In genomic region chr13:52012512-52012836, GRCh38 we compare ENCODE assay signal across 8 cellular contexts. TPM values are rescaled to one million over a fixed set of nuclear protein-coding genes. Genes with fewer than 3 reads are reported as not detected.
DNase-seq lines count a peak whose midpoint lies in the region; ATAC-seq and TF ChIP-seq lines count a peak whose summit lies in the region.

No MANE protein-coding gene starts in this region.

- H3K27me3 Mint-ChIP-seq in MCF 10A (ENCODE audit: insufficient read depth, unreplicated experiment) = no peaks in the 10 kb centered on the region

- peaks cover 8% of the 10 kb centered on the region for H3K4me1 Mint-ChIP-seq in MCF 10A (ENCODE audit: insufficient read depth, unreplicated experiment)

- TSS peak; percentile 69 for BruUV-seq in MCF 10A (replicated peaks; lab: Mats Ljungman, UMichigan)

- peak overlapping the region; percentile 81 to 85 for H3K9ac ChIP-seq in mucosa of rectum (ENCODE audit: low read depth in 1 of 2, low read length in 2 of 2)

- peak overlapping the region; percentile 31 for H3K27ac ChIP-seq in AG04450 (ENCODE audit: low read depth, low read length)
- H3K27ac ChIP-seq in mucosa of rectum (ENCODE audit: low read depth in 2 of 2, low read length in 2 of 2) = peak overlapping the region; percentile 34 to 52

- DNase-seq in AG04450 (ENCODE audit: low read depth, low spot score) (no peak), MCF 10A (ENCODE audit: unreplicated experiment) (no peak), SHP77 (lab: John Stamatoyannopoulos, UW) (no peak), left lobe of liver (ENCODE audit: low spot score) (no peak), OCI-M2 (lab: John Stamatoyannopoulos, UW; ENCODE audit: unreplicated experiment) (no peak)

- H3K9me3 ChIP-seq in AG04450 (ENCODE audit: control insufficient read depth, insufficient read depth, low read length) (peaks cover 3% of the 10 kb centered on the region; the same call in 1 of the 2 replicates), mucosa of rectum (ENCODE audit: control insufficient read depth in 2 of 2, low read length in 2 of 2) (no peaks in the 10 kb centered on the region)

- H3K36me3 ChIP-seq in mucosa of rectum (ENCODE audit: control insufficient read depth in 2 of 2, insufficient read depth in 2 of 2, low read length in 2 of 2) = peaks cover 0 to under 1% of the 10 kb centered on the region in 2 donors

- H3K9me3 Mint-ChIP-seq in MCF 10A (ENCODE audit: unreplicated experiment) = no peaks in the 10 kb centered on the region

- H3K4me3 Mint-ChIP-seq in MCF 10A (ENCODE audit: unreplicated experiment) = peak overlapping the region; percentile 92

- H3K4me3 ChIP-seq in AG04450 (ENCODE audit: low read depth, low read length) (peak overlapping the region; percentile 98), mucosa of rectum (ENCODE audit: low read length in 2 of 2) (peak overlapping the region; percentile 87 to 94)

- no peak for TF ChIP-seq CTCF in AG04450 (IDR thresholded peaks at IDR 0.05; ENCODE audit: low read depth, low read length)
- TF ChIP-seq CTCF in MCF 10A (IDR thresholded peaks at IDR 0.05; ENCODE audit: unreplicated experiment) = no peak

- H3K27me3 ChIP-seq in AG04450 (ENCODE audit: control insufficient read depth, insufficient read depth, low read length) (peaks cover 17% of the 10 kb centered on the region), mucosa of rectum (ENCODE audit: control insufficient read depth in 2 of 2, insufficient read depth in 2 of 2, low read length in 2 of 2) (no peaks in the 10 kb centered on the region)

- ATAC-seq in HG03159 (IDR thresholded peaks at IDR 0.05; ENCODE audit: unreplicated experiment) (peak; percentile 1), HG03280 (IDR thresholded peaks at IDR 0.05; ENCODE audit: unreplicated experiment) (no peak), left lobe of liver (no peak)

- CTCF ChIA-PET in AG04450 (lab: Charles Lee) (interaction anchor here (0.8 to 2.6 kb wide), 4 partner anchors 11 to 726 kb away, joined by 3 to 11 read pairs (median 10); partner anchors contain the start of gene VPS36), MCF 10A (lab: Yijun Ruan, JAX) (interaction anchor here (0.6 to 1.4 kb wide), 7 partner anchors 10 to 182 kb away, joined by 3 to 5 read pairs (median 3); no protein-coding TSS in a partner anchor)

- H3K27ac Mint-ChIP-seq in MCF 10A (ENCODE audit: low read depth, unreplicated experiment) = peak overlapping the region; percentile 90

- intact Hi-C loops in MCF 10A (cut with micrococcal nuclease) = loop anchor here (5.0 kb wide), 1 partner anchor 600 kb away; no protein-coding TSS in a partner anchor

- POLR2A ChIA-PET in AG04450 (lab: Yijun Ruan, JAX) (interaction anchor here (0.6 kb wide), 1 partner anchor 640 kb away, joined by 3 read pairs; the partner anchor contains the start of gene SUGT1), MCF 10A (lab: Yijun Ruan, JAX) (interaction anchor here (0.5 to 1.9 kb wide), 24 partner anchors 8 to 641 kb away, joined by 3 to 13 read pairs (median 4); partner anchors contain the start of gene NEK3)

- peaks cover 16% of the 10 kb centered on the region for H3K36me3 Mint-ChIP-seq in MCF 10A (ENCODE audit: insufficient read depth, unreplicated experiment)

- H3K4me1 ChIP-seq in mucosa of rectum (ENCODE audit: control insufficient read depth in 2 of 2, insufficient read depth in 2 of 2, low read length in 2 of 2) = peaks cover 11 to 15% of the 10 kb centered on the region in 2 donors

RNA-seq across cellular contexts. Expression of gene ALG11, which starts 0.3 kb away (rescaled TPM):
- polyA plus RNA-seq in AG04450 (2011; rRNA removed) = 13.9 and 19.6 TPM in 2 replicates
- 15.3 and 28.2 TPM in 2 replicates for polyA minus RNA-seq in AG04450 (2011; rRNA and poly(A)+ RNA removed)
- 33.3 and 39.3 TPM in 2 replicates for total RNA-seq in MCF 10A (2022)
- total RNA-seq in left lobe of liver = 25.4 TPM

RNA-seq across cellular contexts. Expression of gene ATP7B, which starts 1.2 kb away (rescaled TPM):
- 1.6 and 1.8 TPM in 2 replicates for polyA plus RNA-seq in AG04450 (2011; rRNA removed)
- polyA minus RNA-seq in AG04450 (2011; rRNA and poly(A)+ RNA removed) = 2.3 and 2.9 TPM in 2 replicates
- 3.2 and 5.3 TPM in 2 replicates for total RNA-seq in MCF 10A (2022)
- total RNA-seq in left lobe of liver = 32.2 TPM

RNA-seq across cellular contexts. Expression of gene UTP14C, which starts 12.0 kb away (rescaled TPM):
- 13.2 and 18.0 TPM in 2 replicates for polyA plus RNA-seq in AG04450 (2011; rRNA removed)
- polyA minus RNA-seq in AG04450 (2011; rRNA and poly(A)+ RNA removed) = 9.4 and 13.9 TPM in 2 replicates
- total RNA-seq in MCF 10A (2022) = 14.6 and 17.9 TPM in 2 replicates
- total RNA-seq in left lobe of liver = 7.9 TPM
